ENCODE assay signal across 8 cellular contexts in the genomic region with DNA sequence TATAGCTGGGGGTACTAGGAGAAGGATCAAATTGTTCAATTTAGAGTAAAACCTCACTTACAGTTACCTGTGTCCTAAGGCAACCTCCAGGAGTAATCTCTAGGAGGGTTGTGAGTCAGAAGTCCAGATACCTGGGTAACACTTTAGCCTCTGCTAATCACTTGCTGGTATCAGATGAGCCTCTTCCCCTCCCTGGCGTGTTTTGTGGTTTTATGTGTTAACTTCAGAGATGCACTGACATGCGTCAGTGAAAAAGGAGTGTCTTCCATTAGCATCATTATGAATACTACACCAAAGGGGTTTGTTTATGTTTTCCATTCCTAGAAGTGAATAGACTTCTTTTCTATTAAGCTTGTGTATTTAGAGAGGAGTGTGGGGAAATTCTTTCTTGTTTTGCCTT.
A peak's percentile ranks its signal among the peaks of the same experiment; 100 is the strongest.
DNase-seq lines count a peak whose midpoint lies in the region; ATAC-seq, FAIRE-seq and TF ChIP-seq lines count a peak whose summit lies in the region.

No MANE protein-coding gene starts in this region.

- no TSS peak for BruUV-seq in GM12878 (replicated peaks; lab: Mats Ljungman, UMichigan)

- RAD21 ChIA-PET in GM12878 (lab: Charles Lee; ENCODE audit: unreplicated experiment) = no interaction called here

- no peak overlapping the region for H3K4me3 ChIP-seq in left ventricle myocardium inferior
- no peak overlapping the region for H3K4me3 ChIP-seq in GM12878
- no peak overlapping the region for H3K4me3 ChIP-seq in heart right ventricle

- no peak for TF ChIP-seq RAD21 in GM12878 (IDR thresholded peaks at IDR 0.05; ENCODE audit: insufficient read depth, low read depth, low read length)

- intact Hi-C loops in left ventricle myocardium inferior (cut with micrococcal nuclease) = no loop called here
- intact Hi-C loops in left ventricle myocardium superior (cut with micrococcal nuclease) = no loop called here
- intact Hi-C loops in GM12878 (cut with micrococcal nuclease; ENCODE audit: unreplicated experiment) = no loop called here
- intact Hi-C loops in CD14-positive monocyte (cut with micrococcal nuclease) = no loop called here
- intact Hi-C loops in heart right ventricle (cut with DNase I) = no loop called here

- in situ Hi-C loops in GM12878 (cut with MboI) = no loop called here

- 58% methylated on average over 2 of the region's 2 CpGs for WGBS in GM12878 (ENCODE audit: insufficient coverage, insufficient replicate concordance, low lambda C conversion rate, missing lambda C conversion rate)
- 92 to 93% methylated on average over 2 of the region's 2 CpGs for WGBS in heart right ventricle, 2 donors

- TF ChIP-seq CTCF in left ventricle myocardium inferior (IDR thresholded peaks at IDR 0.05; ENCODE audit: borderline replicate concordance) = no peak
- no peak for TF ChIP-seq CTCF in GM12878 (IDR thresholded peaks at IDR 0.05 in 2 of 3, conservative IDR thresholded peaks at IDR 0.05 in 1 of 3; ENCODE audit: control insufficient read depth in 2 of 3, extremely low read depth in 1 of 3, insufficient read depth in 1 of 3, low read depth in 3 of 3, low read length in 3 of 3)
- no peak for TF ChIP-seq CTCF in CD14-positive monocyte (IDR thresholded peaks at IDR 0.05)
- no peak for TF ChIP-seq CTCF in heart right ventricle (IDR thresholded peaks at IDR 0.05)

- no peak for TF ChIP-seq POLR2A in GM12878 (IDR thresholded peaks at IDR 0.05; ENCODE audit: low read depth, low read length)

- H3K27me3 Mint-ChIP-seq in stimulated activated naive CD8-positive, alpha-beta T cell treated with anti-CD3 and anti-CD28 coated beads, Interleukin-15, Interleukin-2, amounts not matched to agents 100 ng/mL and 50 ng/mL, for 24 hours = no peaks in the 10 kb centered on the region
- peaks cover 0 to 1% (median 0%) of the 10 kb centered on the region in 3 donors for H3K27me3 Mint-ChIP-seq in CD14-positive monocyte (ENCODE audit: low read depth in 3 of 3)

- no peaks in the 10 kb centered on the region for H4K20me1 ChIP-seq in GM12878 (ENCODE audit: control insufficient read depth, insufficient read depth)

- peak overlapping the region; percentile 92 for H3K27ac Mint-ChIP-seq in stimulated activated naive CD8-positive, alpha-beta T cell treated with anti-CD3 and anti-CD28 coated beads, Interleukin-15, Interleukin-2, amounts not matched to agents 100 ng/mL and 50 ng/mL, for 24 hours
- H3K27ac Mint-ChIP-seq in CD14-positive monocyte = peak overlapping the region in 1 of 7 donors; percentile 35

- H3K9me3 Mint-ChIP-seq in stimulated activated naive CD8-positive, alpha-beta T cell treated with anti-CD3 and anti-CD28 coated beads, Interleukin-15, Interleukin-2, amounts not matched to agents 100 ng/mL and 50 ng/mL, for 24 hours = no peaks in the 10 kb centered on the region
- H3K9me3 Mint-ChIP-seq in CD14-positive monocyte = no peaks in the 10 kb centered on the region

- no peaks in the 10 kb centered on the region for H3K4me1 Mint-ChIP-seq in stimulated activated naive CD8-positive, alpha-beta T cell treated with anti-CD3 and anti-CD28 coated beads, Interleukin-15, Interleukin-2, amounts not matched to agents 100 ng/mL and 50 ng/mL, for 24 hours (ENCODE audit: low read depth)
- H3K4me1 Mint-ChIP-seq in CD14-positive monocyte = peaks cover 19% of the 10 kb centered on the region

- H3K9me3 ChIP-seq in left ventricle myocardium inferior (replicated peaks) (no peaks in the 10 kb centered on the region), GM12878 (replicated peaks; ENCODE audit: control insufficient read depth, insufficient read depth, low read length) (no peaks in the 10 kb centered on the region), heart right ventricle (no peaks in the 10 kb centered on the region)

- TF ChIP-seq EP300 in GM12878 (IDR thresholded peaks at IDR 0.05; ENCODE audit: borderline replicate concordance in 1 of 2, control insufficient read depth in 1 of 2, low read depth in 2 of 2, low read length in 2 of 2) = peak; percentile 25 to 43; a peak in 2 of 4 replicates

- POLR2A ChIA-PET in GM12878 (lab: Charles Lee) = no interaction called here

- H3K27me3 ChIP-seq in left ventricle myocardium inferior (ENCODE audit: low read depth) = no peaks in the 10 kb centered on the region
- no peaks in the 10 kb centered on the region for H3K27me3 ChIP-seq in GM12878 (replicated peaks in 1 of 2; ENCODE audit: control insufficient read depth in 2 of 2, insufficient read depth in 2 of 2, low read length in 1 of 2)
- no peaks in the 10 kb centered on the region for H3K27me3 ChIP-seq in heart right ventricle

- no peak overlapping the region for H3K9ac ChIP-seq in GM12878 (ENCODE audit: control insufficient read depth, insufficient read depth, low read length)

- SMC1A ChIA-PET in GM12878 (lab: Charles Lee; ENCODE audit: uncharacterized antibody, unreplicated experiment) = interaction anchor here (0.7 to 2.1 kb wide), 5 partner anchors 11 to 411 kb away, joined by 3 to 7 read pairs (median 4); no protein-coding TSS in a partner anchor

- no peaks in the 10 kb centered on the region for H3K79me2 ChIP-seq in GM12878 (ENCODE audit: control insufficient read depth, insufficient read depth, low read length)

- ATAC-seq in left ventricle myocardium superior (no peak), GM12878 (peak; percentile 95), heart right ventricle (no peak)

- FAIRE-seq in GM12878 (lab: Jason Lieb, UNC) = no peak

- no peak for DNase-seq in left ventricle myocardium inferior
- no peak for DNase-seq in left ventricle myocardium superior
- peak; percentile 30 for DNase-seq in NCI-H345 treated with DMSO at 0.1 percent for 48 hours (lab: John Stamatoyannopoulos, UW; ENCODE audit: unreplicated experiment)
- DNase-seq in GM12878 (ENCODE audit: low read depth, low spot score) = peak; percentile 2
- DNase-seq in NCI-H2081 (lab: John Stamatoyannopoulos, UW) = no peak
- no peak for DNase-seq in CD14-positive monocyte (ENCODE audit: low spot score)
- DNase-seq in heart right ventricle = no peak

- CTCF ChIA-PET in GM12878 (lab: Yijun Ruan, JAX) = interaction anchor here (1.0 to 2.2 kb wide), 4 partner anchors 19 to 169 kb away, joined by 3 to 7 read pairs (median 4); no protein-coding TSS in a partner anchor

- H3K4me1 ChIP-seq in left ventricle myocardium inferior (peaks cover 49% of the 10 kb centered on the region), GM12878 (ENCODE audit: control insufficient read depth, insufficient read depth, low read length) (no peaks in the 10 kb centered on the region), heart right ventricle (peaks cover 0 to 51% (median 22%) of the 10 kb centered on the region in 9 donors)

- H3K4me2 ChIP-seq in GM12878 (ENCODE audit: control insufficient read depth, insufficient read depth) = no peak overlapping the region

- H3K4me3 Mint-ChIP-seq in stimulated activated naive CD8-positive, alpha-beta T cell treated with anti-CD3 and anti-CD28 coated beads, Interleukin-15, Interleukin-2, amounts not matched to agents 100 ng/mL and 50 ng/mL, for 24 hours = no peak overlapping the region
- no peak overlapping the region for H3K4me3 Mint-ChIP-seq in CD14-positive monocyte

- H3K36me3 ChIP-seq in left ventricle myocardium inferior (no peaks in the 10 kb centered on the region), GM12878 (ENCODE audit: control insufficient read depth in 2 of 2, insufficient read depth in 2 of 2, low read length in 1 of 2) (no peaks in the 10 kb centered on the region), heart right ventricle (no peaks in the 10 kb centered on the region)

- no peak overlapping the region for H2AFZ ChIP-seq in GM12878 (ENCODE audit: control insufficient read depth, low read depth, low read length)

- H3K27ac ChIP-seq in left ventricle myocardium inferior (replicated peaks) (peak overlapping the region; percentile 54), GM12878 (ENCODE audit: control insufficient read depth, insufficient read depth) (no peak overlapping the region), heart right ventricle (peak overlapping the region in 4 of 10 donors; percentile 30 to 75 (median 59))

- H3K36me3 Mint-ChIP-seq in stimulated activated naive CD8-positive, alpha-beta T cell treated with anti-CD3 and anti-CD28 coated beads, Interleukin-15, Interleukin-2, amounts not matched to agents 100 ng/mL and 50 ng/mL, for 24 hours (ENCODE audit: low read depth) = peaks cover 5% of the 10 kb centered on the region
- H3K36me3 Mint-ChIP-seq in CD14-positive monocyte = peaks cover 2 to 5% of the 10 kb centered on the region in 2 donors

TF ChIP-seq in GM12878, 131 proteins besides CTCF, POLR2A, EP300 and RAD21 (continues in another document):
- 0 out of 2 replicates have a peak, but pooled peaks have one; percentile 29 for TF ChIP-seq DPF2 (IDR thresholded peaks at IDR 0.05)
- TF ChIP-seq MTA2 (IDR thresholded peaks at IDR 0.05; ENCODE audit: low read depth) = peak; percentile 88; the same call in 1 of the 2 replicates
- TF ChIP-seq IKZF2 (IDR thresholded peaks at IDR 0.05) = peak in 1 of 2 experiments; percentile 29; a peak in 2 of 4 replicates
- TF ChIP-seq, protein P1, sequence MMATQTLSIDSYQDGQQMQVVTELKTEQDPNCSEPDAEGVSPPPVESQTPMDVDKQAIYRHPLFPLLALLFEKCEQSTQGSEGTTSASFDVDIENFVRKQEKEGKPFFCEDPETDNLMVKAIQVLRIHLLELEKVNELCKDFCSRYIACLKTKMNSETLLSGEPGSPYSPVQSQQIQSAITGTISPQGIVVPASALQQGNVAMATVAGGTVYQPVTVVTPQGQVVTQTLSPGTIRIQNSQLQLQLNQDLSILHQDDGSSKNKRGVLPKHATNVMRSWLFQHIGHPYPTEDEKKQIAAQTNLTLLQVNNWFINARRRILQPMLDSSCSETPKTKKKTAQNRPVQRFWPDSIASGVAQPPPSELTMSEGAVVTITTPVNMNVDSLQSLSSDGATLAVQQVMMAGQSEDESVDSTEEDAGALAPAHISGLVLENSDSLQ (IDR thresholded peaks at IDR 0.05) = peak; percentile 65; the same call in 1 of the 2 replicates
- 0 out of 2 replicates have a peak, but pooled peaks have one; percentile 17 for TF ChIP-seq IKZF1 (conservative IDR thresholded peaks at IDR 0.05)
- TF ChIP-seq SREBF2 (IDR thresholded peaks at IDR 0.05; ENCODE audit: low read length) = no peak
- 0 out of 4 replicates have a peak, but pooled peaks of 1 of the 2 experiments have one; percentile 28 for TF ChIP-seq BHLHE40 (IDR thresholded peaks at IDR 0.05; ENCODE audit: borderline replicate concordance in 1 of 2, low read depth in 2 of 2, low read length in 1 of 2)
- TF ChIP-seq SMC3 (IDR thresholded peaks at IDR 0.05; ENCODE audit: borderline replicate concordance, low read length) = no peak
- TF ChIP-seq BCL11A (IDR thresholded peaks at IDR 0.05; ENCODE audit: low read depth, low read length) = peak; percentile 28; the same call in 1 of the 2 replicates
- TF ChIP-seq NR2F1 (conservative IDR thresholded peaks at IDR 0.05) = peak; percentile 48; the same call in 1 of the 2 replicates
- TF ChIP-seq ASH2L (IDR thresholded peaks at IDR 0.05; ENCODE audit: borderline replicate concordance, low read depth) = no peak
- TF ChIP-seq SPI1 (IDR thresholded peaks at IDR 0.05; ENCODE audit: borderline replicate concordance, insufficient read depth, low read depth, low read length) = peak; percentile 8; the same call in 1 of the 2 replicates
- peak; percentile 55 for TF ChIP-seq RUNX3 (IDR thresholded peaks at IDR 0.05; ENCODE audit: low read length)
- TF ChIP-seq FOXM1 (IDR thresholded peaks at IDR 0.05; ENCODE audit: low read depth, low read length) = no peak

Comparison
In these comparisons a context has a peak if more than half of its experiments do, and no peak if none do; other contexts are left out.
1. DNase-seq: peak in NCI-H345 treated with DMSO at 0.1 percent for 48 hours (single experiment) and GM12878 (single experiment); none in left ventricle myocardium inferior (single experiment), left ventricle myocardium superior (single experiment), NCI-H2081 (0 of 2), CD14-positive monocyte (single experiment) and heart right ventricle (0 of 2).